22 cellular contexts compared by ENCODE assay signal in genomic region chr1:176877557-176877956, GRCh38.
A peak's percentile ranks its signal among the peaks of the same experiment; 100 is the strongest.
DNase-seq lines count a peak whose midpoint lies in the region; ATAC-seq, FAIRE-seq and TF ChIP-seq lines count a peak whose summit lies in the region.
"Had no signal": no experiment of that assay in that cellular context is flagged by ENCODE, and none has a peak within 500 bp of the region (broad histone marks: within the 10 kb centered on the region; RNA-seq: fewer than 3 reads in every experiment).

No MANE protein-coding gene starts in this region.

- DNase-seq in NCI-H1105 treated with DMSO at 0.1 percent for 48 hours (lab: John Stamatoyannopoulos, UW): peak; percentile 4
- no peak for DNase-seq in NCI-H1105 (lab: John Stamatoyannopoulos, UW)
- DNase-seq in A673 (ENCODE audit: low spot score): peak; percentile 11
- DNase-seq in K562 (ENCODE audit: extremely low read depth in 1 of 4, low spot score in 3 of 4): peak in 1 of 4 experiments; percentile 18
- no peak for DNase-seq in GM13976 (ENCODE audit: low spot score)
- no peak for DNase-seq in stimulated activated CD4-positive, alpha-beta T cell treated with anti-CD3 and anti-CD28 coated beads, Interleukin-2, amount 100 ng/mL, for 48 hours
- DNase-seq: ACHN; AML-193; C1 segment of cervical spinal cord; Caco-2; CD4-positive, alpha-beta memory T cell; DMS153; DND-41; H9; HFFc6 had no signal

- no peaks in the 10 kb centered on the region for H3K9me3 ChIP-seq in A673 (ENCODE audit: low read depth, low read length, poor library complexity, severe bottlenecking)
- no peaks in the 10 kb centered on the region for H3K9me3 ChIP-seq in K562 (replicated peaks; ENCODE audit: control insufficient read depth, insufficient read depth, low read depth, low read length)
- H3K9me3 ChIP-seq: Caco-2 had no signal

- no peak for ATAC-seq in K562
- ATAC-seq: GM23338, HCT116 had no signal

- H4K20me1 ChIP-seq in K562 (replicated peaks; ENCODE audit: control insufficient read depth, insufficient read depth, low read length): no peaks in the 10 kb centered on the region

- H3K36me3 ChIP-seq in A673 (ENCODE audit: insufficient read depth, low read length, poor library complexity, severe bottlenecking) (no peaks in the 10 kb centered on the region), K562 (ENCODE audit: control insufficient read depth, insufficient read depth, low read length) (no peaks in the 10 kb centered on the region)

- FAIRE-seq in K562 (lab: Jason Lieb, UNC): no peak
- FAIRE-seq: A204.1, G401.6, GM12892, GM19239 had no signal

- H3K9me1 ChIP-seq in K562 (ENCODE audit: control insufficient read depth, insufficient read depth, low read length): peaks cover 4% of the 10 kb centered on the region

- in situ Hi-C loops in K562 (cut with MboI) (no loop called here), GM13976 (cut with MboI; ENCODE audit: low sequenced_read_pairs, unreplicated experiment) (loop anchor here (25.0 kb wide), 1 partner anchor 910 kb away; no protein-coding TSS in a partner anchor)

- TF ChIP-seq EP300 in K562 (IDR thresholded peaks at IDR 0.05; ENCODE audit: low read length): no peak

- H3K9ac ChIP-seq in K562 (ENCODE audit: insufficient read depth in 1 of 2, low read depth in 2 of 2, low read length in 2 of 2): no peak overlapping the region; a peak in 1 of 4 replicates

- TF ChIP-seq RAD21 in K562 (CRISPR knock-in tag; conservative IDR thresholded peaks at IDR 0.05 in 1 of 2, IDR thresholded peaks at IDR 0.05 in 1 of 2): no peak

- H3K27ac ChIP-seq in A673 (ENCODE audit: low read depth, low read length, poor library complexity, severe bottlenecking) (no peak overlapping the region), K562 (ENCODE audit: extremely low read depth, low read depth, low read length) (no peak overlapping the region)
- H3K27ac ChIP-seq: 22Rv1 had no signal

- no peaks in the 10 kb centered on the region for H3K27me3 ChIP-seq in A673 (replicated peaks; ENCODE audit: insufficient read depth, low read depth, low read length, poor library complexity)
- H3K27me3 ChIP-seq in K562 (ENCODE audit: control insufficient read depth in 2 of 2, insufficient read depth in 2 of 2, low read length in 2 of 2): no peaks in the 10 kb centered on the region

- H3K4me1 ChIP-seq in A673 (ENCODE audit: insufficient read depth, low read length, poor library complexity, severe bottlenecking) (no peaks in the 10 kb centered on the region), K562 (replicated peaks in 1 of 2; ENCODE audit: control insufficient read depth in 2 of 2, insufficient read depth in 2 of 2, low read length in 2 of 2) (peaks cover 33 to 50% of the 10 kb centered on the region in 2 experiments)
- H3K4me1 ChIP-seq: Caco-2 had no signal

- CTCF ChIA-PET in A673 (lab: Charles Lee) (no interaction called here), K562 (lab: Yijun Ruan, JAX; ENCODE audit: low intra/inter-chr PET ratio) (no interaction called here)

- intact Hi-C loops in A673 (cut with micrococcal nuclease; ENCODE audit: unreplicated experiment): no loop called here
- intact Hi-C loops in K562 (cut with micrococcal nuclease): no loop called here

- POLR2A ChIA-PET in A673 (lab: Charles Lee; ENCODE audit: low non-redundant PET) (no interaction called here), K562 (lab: Yijun Ruan, JAX) (interaction anchor here (0.7 kb wide), 3 partner anchors 437 to 1286 kb away, joined by 3 read pairs; no protein-coding TSS in a partner anchor)

- no peaks in the 10 kb centered on the region for H3K79me2 ChIP-seq in K562 (ENCODE audit: control insufficient read depth, insufficient read depth, low read length)

- H2AFZ ChIP-seq in K562 (ENCODE audit: low read depth, low read length): peak overlapping the region; percentile 95
- H2AFZ ChIP-seq: GM23338 had no signal

- no peak for TF ChIP-seq CTCF in A673 (conservative IDR thresholded peaks at IDR 0.05; ENCODE audit: low read depth, low read length)
- no peak for TF ChIP-seq CTCF in K562 (IDR thresholded peaks at IDR 0.05 in 2 of 3, conservative IDR thresholded peaks at IDR 0.05 in 1 of 3; ENCODE audit: insufficient read depth in 2 of 3, low read depth in 1 of 3, low read length in 3 of 3)
- no peak for TF ChIP-seq CTCF in GM13976 (IDR thresholded peaks at IDR 0.05; ENCODE audit: borderline replicate concordance, control extremely low read depth, extremely low read depth, insufficient read depth, missing control alignments)

- 12% methylated on average over 3 of the region's 3 CpGs for WGBS in K562 (ENCODE audit: insufficient coverage, low coverage, missing lambda C conversion rate)

- H3K4me3 ChIP-seq in A673 (ENCODE audit: low read depth, low read length, poor library complexity, severe bottlenecking) (no peak overlapping the region), K562 (no peak overlapping the region)
- H3K4me3 ChIP-seq: GM23338 had no signal

- no TSS peak for BruUV-seq in A673 (replicated peaks; lab: Mats Ljungman, UMichigan)
- BruUV-seq in K562 (replicated peaks; lab: Mats Ljungman, UMichigan): no TSS peak

- TF ChIP-seq POLR2A in K562 (conservative IDR thresholded peaks at IDR 0.05): no peak

- H3K4me2 ChIP-seq in K562 (ENCODE audit: insufficient read depth, low read length): no peak overlapping the region; the same call in 1 of the 2 replicates
- H3K4me2 ChIP-seq: GM23338 had no signal

TF ChIP-seq in K562, 482 proteins besides CTCF, POLR2A, EP300 and RAD21 (continues in another document):
- TF ChIP-seq MBD1 (CRISPR knock-in tag; IDR thresholded peaks at IDR 0.05): no peak
- no peak for TF ChIP-seq ZNF174 (CRISPR knock-in tag; IDR thresholded peaks at IDR 0.05)
- TF ChIP-seq MAFG (tag; conservative IDR thresholded peaks at IDR 0.05): peak; percentile 69
- peak; percentile 29; the same call in 1 of the 2 replicates for TF ChIP-seq MAFF (IDR thresholded peaks at IDR 0.05; ENCODE audit: low read length)
- TF ChIP-seq ZNF398 (CRISPR knock-in tag; IDR thresholded peaks at IDR 0.05): no peak
- TF ChIP-seq ZBTB2 (IDR thresholded peaks at IDR 0.05): no peak
- no peak for TF ChIP-seq SIRT6 (IDR thresholded peaks at IDR 0.05; ENCODE audit: low read depth, low read length)
- peak; percentile 60 for TF ChIP-seq NFE2 (IDR thresholded peaks at IDR 0.05; ENCODE audit: low read depth)

Comparison
In these comparisons a context has a peak if more than half of its experiments do, and no peak if none do; other contexts are left out.
1. DNase-seq: peak in NCI-H1105 treated with DMSO at 0.1 percent for 48 hours (single experiment) and A673 (single experiment); none in NCI-H1105 (single experiment), GM13976 (single experiment) and stimulated activated CD4-positive, alpha-beta T cell treated with anti-CD3 and anti-CD28 coated beads, Interleukin-2, amount 100 ng/mL, for 48 hours (0 of 2).